Comparison of ENCODE assay signal across 36 cellular contexts in genomic region chr11:16703795-16704194, GRCh38.
"Had no signal": no experiment of that assay in that cellular context is flagged by ENCODE, and none has a peak within 500 bp of the region (broad histone marks: within the 10 kb centered on the region; RNA-seq: fewer than 3 reads in every experiment).

No MANE protein-coding gene starts in this region.

- H3K36me3 ChIP-seq: MG63 had no signal

- H3K9me3 ChIP-seq: MG63 had no signal

- H3K27me3 ChIP-seq: MG63 had no signal

- H3K4me3 ChIP-seq: MG63 had no signal

- DNase-seq: Karpas-422, Kasumi-1, MG63, MM.1S, MV-4-11, NCI-H1048, NCI-H1092, NCI-H1092 treated with DMSO at 0.1 percent for 48 hours, NCI-H1105, NCI-H1105 treated with DMSO at 0.1 percent for 48 hours, NCI-H1417, NCI-H1417 treated with DMSO at 0.1 percent for 48 hours, NCI-H1436, NCI-H1436 treated with DMSO at 0.1 percent for 48 hours, NCI-H146, NCI-H1694, NCI-H1694 treated with DMSO at 0.1 percent for 48 hours, NCI-H187, NCI-H187 treated with DMSO at 0.1 percent for 48 hours, NCI-H1930, NCI-H2029, NCI-H2029 treated with DMSO at 0.1 percent for 48 hours, NCI-H2081, NCI-H2081 treated with DMSO at 0.1 percent for 48 hours, NCI-H2107, NCI-H2171, NCI-H2171 treated with DMSO at 0.1 percent for 48 hours, NCI-H2227 treated with DMSO at 0.1 percent for 48 hours, NCI-H226, NCI-H345, NCI-H446, NCI-H446 treated with DMSO at 0.1 percent for 48 hours, NCI-H510A, NCI-H510A treated with DMSO at 0.1 percent for 48 hours, NCI-H524, NCI-H524 treated with DMSO at 0.1 percent for 48 hours had no signal
